In the genomic region with DNA sequence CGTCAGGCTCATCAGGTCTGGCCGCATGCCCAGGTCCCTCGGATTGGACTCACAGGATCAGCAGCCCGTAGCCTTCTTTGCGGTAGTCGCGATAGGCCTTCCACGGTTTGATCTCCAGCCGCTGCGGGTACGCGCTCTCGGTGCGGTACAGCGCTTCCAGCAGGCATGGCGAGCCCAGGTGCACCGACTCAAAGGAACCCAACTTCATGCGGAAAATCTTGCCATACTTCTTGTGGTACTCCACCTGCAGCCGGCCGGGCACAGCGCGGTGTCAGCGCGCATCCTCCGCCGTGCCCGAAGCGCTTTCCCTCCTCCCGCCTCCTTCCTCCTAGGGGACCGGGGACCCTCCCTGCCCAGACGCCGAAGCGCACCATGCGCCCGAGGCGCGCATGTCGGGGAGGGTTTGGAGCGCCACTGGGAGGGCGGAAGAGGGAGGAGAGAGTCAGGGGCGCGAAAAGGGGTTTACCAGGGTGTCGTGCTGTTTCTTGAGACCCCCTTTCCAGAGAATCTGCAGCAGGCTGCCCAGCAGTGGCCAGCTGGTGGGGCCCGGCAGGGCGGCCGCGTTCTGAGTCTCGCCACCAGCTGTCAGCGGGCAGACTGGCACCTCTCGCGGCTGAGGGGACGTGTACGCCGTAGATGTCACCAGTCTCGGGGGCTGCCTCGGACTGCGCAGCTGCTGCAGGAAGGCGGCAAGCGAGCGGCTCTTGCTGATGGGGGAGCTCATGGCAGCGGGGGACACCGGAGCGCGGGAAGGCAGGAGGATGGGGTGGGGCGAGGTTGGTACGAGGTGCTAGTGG, we compare ENCODE assay signal across 10 cellular contexts. TPM values are rescaled to one million over a fixed set of nuclear protein-coding genes. Genes with fewer than 3 reads are reported as not detected.
DNase-seq lines count a peak whose midpoint lies in the region; ATAC-seq and TF ChIP-seq lines count a peak whose summit lies in the region.
"Had no signal": no experiment of that assay in that cellular context is flagged by ENCODE, and none has a peak within 500 bp of the region (broad histone marks: within the 10 kb centered on the region; RNA-seq: fewer than 3 reads in every experiment).

No MANE protein-coding gene starts in this region.

- H3K36me3 Mint-ChIP-seq in activated naive CD4-positive, alpha-beta T cell treated with anti-CD3 and anti-CD28 coated beads, Interleukin-2, amount 10 ng/mL, durations not matched to agents 7 days and 5 days = no peaks in the 10 kb centered on the region
- H3K36me3 Mint-ChIP-seq in activated CD4-positive, alpha-beta memory T cell treated with anti-CD3 and anti-CD28 coated beads for 36 hours = no peaks in the 10 kb centered on the region

- no peak for TF ChIP-seq CTCF in suprapubic skin (IDR thresholded peaks at IDR 0.05)

- no peak for ATAC-seq in HG02852 (IDR thresholded peaks at IDR 0.05; ENCODE audit: unreplicated experiment)
- no peak for ATAC-seq in GM21381 (IDR thresholded peaks at IDR 0.05; ENCODE audit: unreplicated experiment)

- no peak for DNase-seq in activated naive CD4-positive, alpha-beta T cell treated with anti-CD3 and anti-CD28 coated beads, Interleukin-2, amount 10 ng/mL, durations not matched to agents 7 days and 5 days
- DNase-seq in activated naive CD4-positive, alpha-beta T cell (lab: John Stamatoyannopoulos, UW) = no peak
- DNase-seq in activated CD4-positive, alpha-beta memory T cell treated with anti-CD3 and anti-CD28 coated beads for 36 hours = peak; percentile 28
- DNase-seq in suprapubic skin (ENCODE audit: low spot score in 2 of 2) (no peak), cardiac septum (ENCODE audit: low spot score) (no peak)

- POLR2A ChIA-PET in activated CD4-positive, alpha-beta memory T cell treated with anti-CD3 and anti-CD28 coated beads for 36 hours (lab: Charles Lee) = no interaction called here

- no peaks in the 10 kb centered on the region for H3K9me3 Mint-ChIP-seq in activated naive CD4-positive, alpha-beta T cell treated with anti-CD3 and anti-CD28 coated beads, Interleukin-2, amount 10 ng/mL, durations not matched to agents 7 days and 5 days
- H3K9me3 Mint-ChIP-seq in activated CD4-positive, alpha-beta memory T cell treated with anti-CD3 and anti-CD28 coated beads for 36 hours = no peaks in the 10 kb centered on the region

- peaks cover 24% of the 10 kb centered on the region for H3K4me1 Mint-ChIP-seq in activated naive CD4-positive, alpha-beta T cell treated with anti-CD3 and anti-CD28 coated beads, Interleukin-2, amount 10 ng/mL, durations not matched to agents 7 days and 5 days
- peaks cover 22% of the 10 kb centered on the region for H3K4me1 Mint-ChIP-seq in activated CD4-positive, alpha-beta memory T cell treated with anti-CD3 and anti-CD28 coated beads for 36 hours (ENCODE audit: low read depth)

- H3K36me3 ChIP-seq in iPS-20b (ENCODE audit: insufficient read depth, low read depth, low read length) = no peaks in the 10 kb centered on the region
- H3K36me3 ChIP-seq in suprapubic skin = no peaks in the 10 kb centered on the region
- H3K36me3 ChIP-seq: pancreas, thoracic aorta had no signal

- H3K9me3 ChIP-seq in iPS-20b (ENCODE audit: insufficient read depth, low read depth, low read length) = no peaks in the 10 kb centered on the region
- H3K9me3 ChIP-seq in suprapubic skin = no peaks in the 10 kb centered on the region
- H3K9me3 ChIP-seq: pancreas, thoracic aorta had no signal

- no peak for TF ChIP-seq POLR2A in suprapubic skin (IDR thresholded peaks at IDR 0.05)

- no peak overlapping the region for H3K27ac Mint-ChIP-seq in activated naive CD4-positive, alpha-beta T cell treated with anti-CD3 and anti-CD28 coated beads, Interleukin-2, amount 10 ng/mL, durations not matched to agents 7 days and 5 days
- H3K27ac Mint-ChIP-seq in activated CD4-positive, alpha-beta memory T cell treated with anti-CD3 and anti-CD28 coated beads for 36 hours = peak overlapping the region; percentile 13

- peak overlapping the region; percentile 31 for H3K4me3 Mint-ChIP-seq in activated naive CD4-positive, alpha-beta T cell treated with anti-CD3 and anti-CD28 coated beads, Interleukin-2, amount 10 ng/mL, durations not matched to agents 7 days and 5 days
- H3K4me3 Mint-ChIP-seq in activated CD4-positive, alpha-beta memory T cell treated with anti-CD3 and anti-CD28 coated beads for 36 hours = peak overlapping the region; percentile 55

- WGBS in suprapubic skin = under 1% methylated on average over 18 of the region's 66 CpGs

- H3K4me1 ChIP-seq in iPS-20b (ENCODE audit: insufficient read depth, low read length) (no peaks in the 10 kb centered on the region), suprapubic skin (peaks cover 25% of the 10 kb centered on the region)
- H3K4me1 ChIP-seq: pancreas had no signal

- intact Hi-C loops in activated CD4-positive, alpha-beta memory T cell treated with anti-CD3 and anti-CD28 coated beads for 36 hours (cut with micrococcal nuclease) = no loop called here
- intact Hi-C loops in cardiac septum (cut with DNase I) = no loop called here

- peak overlapping the region; percentile 60 for H3K4me3 ChIP-seq in iPS-20b (ENCODE audit: low read length)
- H3K4me3 ChIP-seq in suprapubic skin = peak overlapping the region; percentile 31

- H3K27me3 ChIP-seq in iPS-20b (ENCODE audit: insufficient read depth, low read length) (peaks cover 82% of the 10 kb centered on the region), suprapubic skin (peaks cover 67% of the 10 kb centered on the region)

- no peak for TF ChIP-seq EP300 in suprapubic skin (IDR thresholded peaks at IDR 0.05)

- H3K27me3 Mint-ChIP-seq in activated naive CD4-positive, alpha-beta T cell treated with anti-CD3 and anti-CD28 coated beads, Interleukin-2, amount 10 ng/mL, durations not matched to agents 7 days and 5 days = peaks cover 92% of the 10 kb centered on the region
- H3K27me3 Mint-ChIP-seq in activated CD4-positive, alpha-beta memory T cell treated with anti-CD3 and anti-CD28 coated beads for 36 hours = peaks cover 58% of the 10 kb centered on the region

- no peak overlapping the region for H3K9ac ChIP-seq in iPS-20b (ENCODE audit: low read depth, low read length)

- CTCF ChIA-PET in activated naive CD4-positive, alpha-beta T cell treated with anti-CD3 and anti-CD28 coated beads, Interleukin-2, amount 10 ng/mL, durations not matched to agents 7 days and 5 days (lab: Charles Lee) = no interaction called here
- CTCF ChIA-PET in activated CD4-positive, alpha-beta memory T cell treated with anti-CD3 and anti-CD28 coated beads for 36 hours (lab: Charles Lee) = interaction anchor here (2.4 kb wide), 1 partner anchor 69 kb away, joined by 8 read pairs; no protein-coding TSS in a partner anchor

- H3K27ac ChIP-seq in iPS-20b (ENCODE audit: low read length) (no peak overlapping the region), suprapubic skin (no peak overlapping the region)
- H3K27ac ChIP-seq: pancreas, thoracic aorta had no signal

RNA-seq across cellular contexts. Expression of gene CYP24A1, which starts 0.7 kb away (rescaled TPM):
- total RNA-seq in activated CD4-positive, alpha-beta memory T cell treated with anti-CD3 and anti-CD28 coated beads for 36 hours = under 1 TPM; 0.57 to 0.92 TPM
- total RNA-seq in suprapubic skin = 1 to 10 TPM in 3 of 4 donors, not detected in 1; 1.0 to 2.5 (median 1.5) TPM
- total RNA-seq in cardiac septum = not detected
- total RNA-seq: thoracic aorta had no signal

RNA-seq across cellular contexts. Expression of gene PFDN4, which starts 34.8 kb away (rescaled TPM):
- 10 to 100 TPM; 38.4 to 40.3 TPM for total RNA-seq in activated CD4-positive, alpha-beta memory T cell treated with anti-CD3 and anti-CD28 coated beads for 36 hours
- 10 to 100 TPM; 33.2 to 48.7 (median 42.0) TPM for total RNA-seq in suprapubic skin
- total RNA-seq in cardiac septum = 28.1 TPM
